In genomic region chr12:50084409-50084774, GRCh38 we compare ENCODE assay signal across 7 cellular contexts. TPM values are rescaled to one million over a fixed set of nuclear protein-coding genes. Genes with fewer than 3 reads are reported as not detected.
DNase-seq lines count a peak whose midpoint lies in the region; ATAC-seq and TF ChIP-seq lines count a peak whose summit lies in the region.
"Not testable (repeated sequence)": the region's sequence is repeated elsewhere in the genome, so short reads cannot be mapped to it uniquely, and the experiment has no call there.
"Had no signal": no experiment of that assay in that cellular context is flagged by ENCODE, and none has a peak within 500 bp of the region (broad histone marks: within the 10 kb centered on the region; RNA-seq: fewer than 3 reads in every experiment).

No MANE protein-coding gene starts in this region.

- peak overlapping the region; percentile 79 for H3K27ac Mint-ChIP-seq in Caco-2 (ENCODE audit: unreplicated experiment)

- not testable (repeated sequence) for H3K9me3 Mint-ChIP-seq in Caco-2 (ENCODE audit: unreplicated experiment)

- TF ChIP-seq CTCF in Caco-2 (IDR thresholded peaks at IDR 0.05; ENCODE audit: insufficient read depth in 1 of 2, low read depth in 1 of 2, low read length in 1 of 2, severe bottlenecking in 1 of 2, unreplicated experiment in 1 of 2); Panc1 (IDR thresholded peaks at IDR 0.05); ascending aorta (IDR thresholded peaks at IDR 0.05); fibroblast of the aortic adventitia (IDR thresholded peaks at IDR 0.05; ENCODE audit: insufficient read depth, low read length): not testable (repeated sequence)

- H3K27me3 Mint-ChIP-seq in Caco-2 (ENCODE audit: insufficient read depth, unreplicated experiment) = not testable (repeated sequence)

- H3K4me3 Mint-ChIP-seq in Caco-2 (ENCODE audit: unreplicated experiment) = peak overlapping the region; percentile 83

- in situ Hi-C loops in Panc1 (cut with HindIII; ENCODE audit: low pct_unique_long_range_greater_than_20kb, low sequenced_read_pairs) = not testable (repeated sequence)

- H3K27me3 ChIP-seq in Caco-2 (replicated peaks; ENCODE audit: control insufficient read depth, insufficient read depth, low read length); Panc1 (ENCODE audit: control insufficient read depth, insufficient read depth, low read length); ascending aorta; muscle layer of duodenum (ENCODE audit: low read depth, low read length); stomach smooth muscle (ENCODE audit: control insufficient read depth in 1 of 2, insufficient read depth in 2 of 2, low read length in 2 of 2): not testable (repeated sequence)

- CTCF ChIA-PET in Caco-2 (lab: Charles Lee) = interaction anchor here (0.6 to 2.2 kb wide), 25 partner anchors 8 to 1966 kb away, joined by 3 to 105 read pairs (median 5); partner anchors contain the start of genes CERS5, COX14 and GPD1
- CTCF ChIA-PET in Panc1 (lab: Charles Lee) = interaction anchor here (0.7 to 2.6 kb wide), 9 partner anchors 10 to 420 kb away, joined by 3 to 11 read pairs (median 8); partner anchors contain the start of genes CERS5 and COX14

- not testable (repeated sequence) for H3K9me3 ChIP-seq in Caco-2; Panc1 (ENCODE audit: control insufficient read depth, insufficient read depth, low read depth, low read length); ascending aorta; muscle layer of duodenum (ENCODE audit: control insufficient read depth in 1 of 2, low read length in 2 of 2); stomach smooth muscle (ENCODE audit: control insufficient read depth in 2 of 2, low read length in 2 of 2)

- peak overlapping the region; percentile 80 to 91 for H3K9ac ChIP-seq in stomach smooth muscle (ENCODE audit: low read length in 2 of 2)

- peak overlapping the region; percentile 97 for H3K27ac ChIP-seq in Panc1 (ENCODE audit: low read length)
- peak overlapping the region; percentile 97 to 98 for H3K27ac ChIP-seq in ascending aorta
- H3K27ac ChIP-seq in muscle layer of duodenum (ENCODE audit: low read length) = peak overlapping the region; percentile 92
- H3K27ac ChIP-seq in stomach smooth muscle (ENCODE audit: low read length) = peak overlapping the region; percentile 84

- H3K36me3 Mint-ChIP-seq in Caco-2 (ENCODE audit: insufficient read depth, unreplicated experiment) = peaks cover 40% of the 10 kb centered on the region

- POLR2A ChIA-PET in Caco-2 (lab: Charles Lee) (interaction anchor here (0.5 to 2.3 kb wide), 17 partner anchors 14 to 449 kb away, joined by 3 to 30 read pairs (median 4); partner anchors contain the start of genes BCDIN3D, CERS5, COX14 and NCKAP5L), Panc1 (lab: Charles Lee) (interaction anchor here (0.7 to 1.0 kb wide), 5 partner anchors 10 to 290 kb away, joined by 5 to 20 read pairs (median 13); no protein-coding TSS in a partner anchor)

- peak overlapping the region; percentile 72 for H3K4me3 ChIP-seq in Caco-2 (ENCODE audit: low read depth, low read length)
- peak overlapping the region; percentile 80 to 88 for H3K4me3 ChIP-seq in Panc1 (ENCODE audit: low read depth in 2 of 2, low read length in 2 of 2)
- H3K4me3 ChIP-seq in ascending aorta = peak overlapping the region; percentile 83 to 85
- peak overlapping the region; percentile 75 for H3K4me3 ChIP-seq in fibroblast of the aortic adventitia (ENCODE audit: low read depth, low read length)
- peak overlapping the region; percentile 71 to 92 for H3K4me3 ChIP-seq in muscle layer of duodenum (ENCODE audit: low read depth in 1 of 2, low read length in 2 of 2)
- peak overlapping the region; percentile 76 to 91 for H3K4me3 ChIP-seq in stomach smooth muscle (ENCODE audit: low read length in 2 of 2)

- ATAC-seq in Panc1 = not testable (repeated sequence)

- H3K4me1 ChIP-seq in Caco-2 = peaks cover 44% of the 10 kb centered on the region
- not testable (repeated sequence) for H3K4me1 ChIP-seq in Panc1 (ENCODE audit: control insufficient read depth, insufficient read depth, low read length); ascending aorta; muscle layer of duodenum (ENCODE audit: control insufficient read depth in 1 of 2, insufficient read depth in 2 of 2, low read length in 2 of 2); stomach smooth muscle (ENCODE audit: control insufficient read depth, insufficient read depth, low read length)

- H3K36me3 ChIP-seq in Caco-2 (ENCODE audit: control insufficient read depth, insufficient read depth, low read length) = peaks cover 12% of the 10 kb centered on the region
- H3K36me3 ChIP-seq in Panc1 (ENCODE audit: control insufficient read depth, insufficient read depth, low read length) = not testable (repeated sequence)
- peaks cover 7 to 29% of the 10 kb centered on the region in 2 donors for H3K36me3 ChIP-seq in ascending aorta
- H3K36me3 ChIP-seq in muscle layer of duodenum (ENCODE audit: control insufficient read depth in 1 of 2, insufficient read depth in 2 of 2, low read length in 2 of 2) = peaks cover 18 to 29% of the 10 kb centered on the region in 2 donors
- peaks cover 20 to 26% of the 10 kb centered on the region in 2 donors for H3K36me3 ChIP-seq in stomach smooth muscle (ENCODE audit: control insufficient read depth in 2 of 2, insufficient read depth in 2 of 2, low read length in 2 of 2)

- DNase-seq in Caco-2; Panc1 (ENCODE audit: low read depth, low spot score); ascending aorta (ENCODE audit: low spot score in 2 of 2); fibroblast of the aortic adventitia (ENCODE audit: low read depth): not testable (repeated sequence)

- intact Hi-C loops in Caco-2 (cut with micrococcal nuclease; ENCODE audit: unreplicated experiment) = not testable (repeated sequence)
- intact Hi-C loops in Panc1 (cut with micrococcal nuclease; ENCODE audit: unreplicated experiment) (loop anchor here (10.0 kb wide), 1 partner anchor 230 kb away; no protein-coding TSS in a partner anchor), ascending aorta (cut with DNase I) (loop anchor here (2.0 kb wide), 1 partner anchor 316 kb away; the partner anchor contains the start of gene LARP4)

- peaks cover 37% of the 10 kb centered on the region for H3K4me1 Mint-ChIP-seq in Caco-2 (ENCODE audit: low read depth, unreplicated experiment)

- not testable (repeated sequence) for BruUV-seq in Caco-2 (replicated peaks; lab: Mats Ljungman, UMichigan); Panc1 (replicated peaks; lab: Mats Ljungman, UMichigan)

RNA-seq across cellular contexts. Expression of gene SMARCD1, which starts 0.8 kb away (rescaled TPM):
- total RNA-seq in Caco-2 (2022) = 142 and 158 TPM in 2 replicates
- total RNA-seq in Panc1 (2021; ENCODE audit: unreplicated experiment) = 84.9 TPM
- 87.5 TPM for polyA plus RNA-seq in Panc1 (2012; ENCODE audit: insufficient read length)
- 277 TPM for total RNA-seq in ascending aorta
- 33.4 and 49.0 TPM in 2 replicates for total RNA-seq in fibroblast of the aortic adventitia (ENCODE audit: low replicate concordance)

RNA-seq across cellular contexts. Expression of gene GPD1, which starts 19.4 kb away (rescaled TPM):
- total RNA-seq in Caco-2 (2022) (1.5 and 1.9 TPM in 2 replicates), Panc1 (2021; ENCODE audit: unreplicated experiment) (0.28 TPM), ascending aorta (12.2 TPM), fibroblast of the aortic adventitia (ENCODE audit: low replicate concordance) (0.36 TPM in 1 of 2 replicates, not detected in the other)
- polyA plus RNA-seq in Panc1 (2012; ENCODE audit: insufficient read length) = not detected
- total RNA-seq: glomerular endothelial cell had no signal

RNA-seq across cellular contexts. Expression of gene ASIC1, which starts 27.0 kb away (rescaled TPM):
- total RNA-seq in Caco-2 (2022) (15.6 and 17.8 TPM in 2 replicates), Panc1 (2021; ENCODE audit: unreplicated experiment) (13.5 TPM), ascending aorta (not detected), fibroblast of the aortic adventitia (ENCODE audit: low replicate concordance) (4.9 and 5.2 TPM in 2 replicates)
- 14.4 TPM for polyA plus RNA-seq in Panc1 (2012; ENCODE audit: insufficient read length)

RNA-seq across cellular contexts. Expression of gene COX14, which starts 27.6 kb away (rescaled TPM):
- total RNA-seq in Caco-2 (2022) (85.0 and 86.3 TPM in 2 replicates), Panc1 (2021; ENCODE audit: unreplicated experiment) (74.5 TPM), ascending aorta (19.8 TPM), fibroblast of the aortic adventitia (ENCODE audit: low replicate concordance) (12.5 and 36.4 TPM in 2 replicates)
- polyA plus RNA-seq in Panc1 (2012; ENCODE audit: insufficient read length) = 81.3 TPM

RNA-seq across cellular contexts. Expression of gene RACGAP1, which starts 59.1 kb away (rescaled TPM):
- 122 and 131 TPM in 2 replicates for total RNA-seq in Caco-2 (2022)
- total RNA-seq in Panc1 (2021; ENCODE audit: unreplicated experiment) = 147 TPM
- polyA plus RNA-seq in Panc1 (2012; ENCODE audit: insufficient read length) = 63.2 TPM
- 5.1 TPM for total RNA-seq in ascending aorta
- 18.6 and 88.1 TPM in 2 replicates for total RNA-seq in fibroblast of the aortic adventitia (ENCODE audit: low replicate concordance)
